ENCODE assay signal across 31 cellular contexts in the genomic region with DNA sequence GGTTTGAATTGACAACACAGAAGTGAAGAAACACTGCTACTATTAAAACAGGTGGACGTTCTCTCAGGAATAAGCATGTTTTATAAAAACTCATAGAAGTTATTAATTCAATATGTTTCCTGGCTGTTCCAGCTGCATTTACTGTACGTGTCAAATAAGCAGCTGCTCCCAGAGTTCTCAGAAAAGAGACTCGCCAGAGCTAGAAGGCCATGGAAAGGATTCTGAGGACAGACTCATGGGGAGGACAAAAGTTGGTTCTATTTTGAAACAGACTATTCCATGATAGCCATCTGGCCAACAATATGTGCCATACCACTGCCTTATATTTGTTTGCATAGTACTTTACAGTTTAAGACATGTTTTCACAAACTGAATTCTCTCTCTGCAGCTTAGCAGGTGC.
"Had no signal": no experiment of that assay in that cellular context is flagged by ENCODE, and none has a peak within 500 bp of the region (broad histone marks: within the 10 kb centered on the region; RNA-seq: fewer than 3 reads in every experiment).

No MANE protein-coding gene starts in this region.

- H3K27me3 ChIP-seq: adrenal gland, ascending aorta, cardiac muscle cell had no signal

- H3K27ac ChIP-seq: adrenal gland, ascending aorta, cardiac muscle cell, VCaP had no signal

- DNase-seq: activated B cell treated with CpG ODN at 0.5 μM for 24 hours; activated CD4-positive, alpha-beta memory T cell treated with anti-CD3 and anti-CD28 coated beads for 36 hours; activated CD4-positive, alpha-beta T cell treated with anti-CD3 and anti-CD28 coated beads for 4 hours; activated CD4-positive, alpha-beta T cell treated with anti-CD3 and anti-CD28 coated beads, Interleukin-2, amount 10 ng/mL, durations not matched to agents 24 days and 14 days; activated CD4-positive, alpha-beta T cell treated with anti-CD3 and anti-CD28 coated beads, Interleukin-2, amount 50 U/mL, for 1 hour; activated CD4-positive, alpha-beta T cell treated with anti-CD3 and anti-CD28 coated beads, Interleukin-2, amount 50 U/mL, for 4 hours; activated CD4-positive, CD25-positive, alpha-beta regulatory T cell treated with anti-CD3 and anti-CD28 coated beads, Interleukin-2, amount 50 U/mL, for 72 hours; activated CD8-positive, alpha-beta memory T cell treated with anti-CD3 and anti-CD28 coated beads, Interleukin-2, amount 50 U/mL, for 4 hours; activated CD8-positive, alpha-beta T cell treated with anti-CD3 and anti-CD28 coated beads for 36 hours; activated effector memory CD4-positive, alpha-beta T cell treated with anti-CD3 and anti-CD28 coated beads, Interleukin-2, amount 50 U/mL, for 16 hours; activated gamma-delta T cell treated with Interleukin-2 at 50 U/mL for 16 hours; activated naive CD4-positive, alpha-beta T cell; activated naive CD4-positive, alpha-beta T cell treated with anti-CD3 and anti-CD28 coated beads for 36 hours; activated naive CD4-positive, alpha-beta T cell treated with anti-CD3 and anti-CD28 coated beads, Interleukin-2, amount 50 U/mL, for 16 hours; activated naive CD8-positive, alpha-beta T cell treated with anti-CD3 and anti-CD28 coated beads for 36 hours; activated T-cell treated with anti-CD3 and anti-CD28 coated beads for 4 hours; activated T-cell treated with anti-CD3 and anti-CD28 coated beads, Interleukin-2, amount 50 U/mL, for 1 hour; activated T-cell treated with anti-CD3 and anti-CD28 coated beads, Interleukin-2, amount 50 U/mL, for 4 hours; activated T-cell treated with anti-CD3 and anti-CD28 coated beads, Interleukin-2, amount 50 U/mL, for 72 hours; adrenal gland; amniotic stem cell; caudate nucleus; cerebellar nuclear complex; T-cell; T-helper 17 cell; T1000 had no signal

- H3K36me3 ChIP-seq: adrenal gland, ascending aorta, cardiac muscle cell had no signal

- H3K4me1 ChIP-seq: adrenal gland, ascending aorta had no signal

- H3K4me3 ChIP-seq: adrenal gland, ascending aorta, cardiac muscle cell had no signal

- H3K9me3 ChIP-seq: adrenal gland, ascending aorta had no signal

- ATAC-seq: activated CD8-positive, alpha-beta T cell treated with anti-CD3 and anti-CD28 coated beads for 36 hours; activated naive CD4-positive, alpha-beta T cell treated with anti-CD3 and anti-CD28 coated beads, Interleukin-2, amount 50 U/mL, for 72 hours; activated T-cell treated with anti-CD3 and anti-CD28 coated beads, Interleukin-2, amount 50 U/mL, for 4 hours; activated T-cell treated with anti-CD3 and anti-CD28 coated beads, Interleukin-2, amount 50 U/mL, for 72 hours; activated T-helper 17 cell treated with anti-CD3 and anti-CD28 coated beads, Interleukin-2, amount 50 U/mL, for 72 hours; T-cell; T-helper 17 cell had no signal
